Comparison of ENCODE assay signal across 11 cellular contexts in genomic region chr5:178012758-178013157, GRCh38. TPM values are rescaled to one million over a fixed set of nuclear protein-coding genes. Genes with fewer than 3 reads are reported as not detected.
DNase-seq lines count a peak whose midpoint lies in the region; ATAC-seq and TF ChIP-seq lines count a peak whose summit lies in the region.
"Not testable (repeated sequence)": the region's sequence is repeated elsewhere in the genome, so short reads cannot be mapped to it uniquely, and the experiment has no call there.
"Had no signal": no experiment of that assay in that cellular context is flagged by ENCODE, and none has a peak within 500 bp of the region (broad histone marks: within the 10 kb centered on the region; RNA-seq: fewer than 3 reads in every experiment).

No MANE protein-coding gene starts in this region.

- not testable (repeated sequence) for TF ChIP-seq CTCF in activated CD8-positive, alpha-beta T cell treated with anti-CD3 and anti-CD28 coated beads for 36 hours (IDR thresholded peaks at IDR 0.05)

- ATAC-seq in activated CD8-positive, alpha-beta T cell treated with anti-CD3 and anti-CD28 coated beads for 36 hours: peak; percentile 55
- ATAC-seq in stimulated activated naive CD8-positive, alpha-beta T cell treated with anti-CD3 and anti-CD28 coated beads, Interleukin-15, Interleukin-2, amounts not matched to agents 100 U/mL and 50 U/mL, for 24 hours: peak; percentile 68

- peak; percentile 63 for DNase-seq in activated CD8-positive, alpha-beta T cell treated with anti-CD3 and anti-CD28 coated beads for 36 hours
- peak; percentile 16 for DNase-seq in activated naive CD8-positive, alpha-beta T cell treated with anti-CD3 and anti-CD28 coated beads for 36 hours
- DNase-seq in stimulated activated CD4-positive, alpha-beta T cell treated with anti-CD3 and anti-CD28 coated beads, Interleukin-15, amount 100 ng/mL, for 24 hours: peak; percentile 16
- DNase-seq in stimulated activated naive CD8-positive, alpha-beta T cell treated with anti-CD3 and anti-CD28 coated beads, Interleukin-15, Interleukin-2, amounts not matched to agents 100 U/mL and 50 U/mL, for 24 hours: not testable (repeated sequence)

- H3K27me3 Mint-ChIP-seq in activated CD8-positive, alpha-beta T cell treated with anti-CD3 and anti-CD28 coated beads for 36 hours; activated naive CD8-positive, alpha-beta T cell treated with anti-CD3 and anti-CD28 coated beads for 36 hours: not testable (repeated sequence)

- H3K27ac Mint-ChIP-seq in activated CD8-positive, alpha-beta T cell treated with anti-CD3 and anti-CD28 coated beads for 36 hours; activated naive CD8-positive, alpha-beta T cell treated with anti-CD3 and anti-CD28 coated beads for 36 hours: not testable (repeated sequence)

- POLR2A ChIA-PET in activated CD8-positive, alpha-beta T cell treated with anti-CD3 and anti-CD28 coated beads for 36 hours (lab: Charles Lee): not testable (repeated sequence)

- CTCF ChIA-PET in activated CD8-positive, alpha-beta T cell treated with anti-CD3 and anti-CD28 coated beads for 36 hours (lab: Charles Lee): not testable (repeated sequence)

- not testable (repeated sequence) for H3K4me3 Mint-ChIP-seq in activated CD8-positive, alpha-beta T cell treated with anti-CD3 and anti-CD28 coated beads for 36 hours; activated naive CD8-positive, alpha-beta T cell treated with anti-CD3 and anti-CD28 coated beads for 36 hours

- peaks cover 12% of the 10 kb centered on the region for H3K4me1 Mint-ChIP-seq in activated CD8-positive, alpha-beta T cell treated with anti-CD3 and anti-CD28 coated beads for 36 hours (ENCODE audit: low read depth)
- not testable (repeated sequence) for H3K4me1 Mint-ChIP-seq in activated naive CD8-positive, alpha-beta T cell treated with anti-CD3 and anti-CD28 coated beads for 36 hours

- not testable (repeated sequence) for H3K36me3 Mint-ChIP-seq in activated CD8-positive, alpha-beta T cell treated with anti-CD3 and anti-CD28 coated beads for 36 hours (ENCODE audit: low read depth); activated naive CD8-positive, alpha-beta T cell treated with anti-CD3 and anti-CD28 coated beads for 36 hours

- intact Hi-C loops in activated CD8-positive, alpha-beta T cell treated with anti-CD3 and anti-CD28 coated beads for 36 hours (cut with micrococcal nuclease): not testable (repeated sequence)

- H3K9me3 Mint-ChIP-seq in activated CD8-positive, alpha-beta T cell treated with anti-CD3 and anti-CD28 coated beads for 36 hours; activated naive CD8-positive, alpha-beta T cell treated with anti-CD3 and anti-CD28 coated beads for 36 hours: not testable (repeated sequence)

RNA-seq across cellular contexts. Expression of gene PROP1, which starts 16.7 kb away (rescaled TPM):
- not detected for total RNA-seq in activated CD8-positive, alpha-beta T cell treated with anti-CD3 and anti-CD28 coated beads for 36 hours
- not detected for total RNA-seq in activated naive CD8-positive, alpha-beta T cell treated with anti-CD3 and anti-CD28 coated beads for 36 hours
- total RNA-seq: A673; CD4-positive, alpha-beta memory T cell; CD4-positive, CD25-positive, alpha-beta regulatory T cell; CD8-positive, alpha-beta memory T cell; Daoy; G401; GM12878 had no signal
